In the genomic region with DNA sequence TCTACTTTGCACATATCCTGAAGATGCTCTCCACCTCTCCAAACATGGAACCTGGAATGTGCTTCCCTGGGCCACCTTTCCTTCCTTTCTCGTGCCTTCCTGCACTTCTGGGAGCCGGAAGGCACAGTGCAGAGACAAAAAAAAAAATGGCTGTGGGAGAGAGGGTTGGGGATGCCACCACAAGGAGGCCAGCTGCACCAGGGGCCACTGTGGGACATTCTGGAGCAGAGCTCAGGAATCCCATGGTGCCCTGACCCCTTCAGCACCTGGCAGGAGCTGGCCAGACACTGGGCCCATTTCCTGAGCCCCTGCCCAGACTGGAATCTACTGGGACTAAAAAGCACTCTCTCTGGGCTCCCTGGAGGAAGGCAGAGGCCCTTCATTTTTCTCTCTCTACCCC, we compare ENCODE assay signal across 3 cellular contexts.
TF ChIP-seq lines count a peak whose summit lies in the region.

No MANE protein-coding gene starts in this region.

TF ChIP-seq in A549, 52 proteins besides CTCF, POLR2A, EP300 and RAD21 (continued from another document):
- TF ChIP-seq REST (IDR thresholded peaks at IDR 0.05): no peak
- no peak for TF ChIP-seq RNF2 (IDR thresholded peaks at IDR 0.05; ENCODE audit: borderline replicate concordance, low read depth)
- TF ChIP-seq HOXB13 (CRISPR knock-in tag; IDR thresholded peaks at IDR 0.05; ENCODE audit: low read depth): no peak
- no peak for TF ChIP-seq POLR2AphosphoS2 (conservative IDR thresholded peaks at IDR 0.05; ENCODE audit: low read length)
- no peak for TF ChIP-seq CEBPB (IDR thresholded peaks at IDR 0.05)
- no peak for TF ChIP-seq HEYL (CRISPR knock-in tag; IDR thresholded peaks at IDR 0.05)
- TF ChIP-seq BHLHE40 (IDR thresholded peaks at IDR 0.05; ENCODE audit: low read depth, low read length): no peak
- no peak for TF ChIP-seq CBX2 (IDR thresholded peaks at IDR 0.05; ENCODE audit: borderline replicate concordance, low read depth)
- TF ChIP-seq, protein P1, sequence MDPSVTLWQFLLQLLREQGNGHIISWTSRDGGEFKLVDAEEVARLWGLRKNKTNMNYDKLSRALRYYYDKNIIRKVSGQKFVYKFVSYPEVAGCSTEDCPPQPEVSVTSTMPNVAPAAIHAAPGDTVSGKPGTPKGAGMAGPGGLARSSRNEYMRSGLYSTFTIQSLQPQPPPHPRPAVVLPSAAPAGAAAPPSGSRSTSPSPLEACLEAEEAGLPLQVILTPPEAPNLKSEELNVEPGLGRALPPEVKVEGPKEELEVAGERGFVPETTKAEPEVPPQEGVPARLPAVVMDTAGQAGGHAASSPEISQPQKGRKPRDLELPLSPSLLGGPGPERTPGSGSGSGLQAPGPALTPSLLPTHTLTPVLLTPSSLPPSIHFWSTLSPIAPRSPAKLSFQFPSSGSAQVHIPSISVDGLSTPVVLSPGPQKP (IDR thresholded peaks at IDR 0.05; ENCODE audit: low read depth, low read length): no peak
- no peak for TF ChIP-seq KDM1A (IDR thresholded peaks at IDR 0.05; ENCODE audit: low read depth)
- TF ChIP-seq TP53 (CRISPR knock-in tag; IDR thresholded peaks at IDR 0.05): no peak
- TF ChIP-seq, protein P2, sequence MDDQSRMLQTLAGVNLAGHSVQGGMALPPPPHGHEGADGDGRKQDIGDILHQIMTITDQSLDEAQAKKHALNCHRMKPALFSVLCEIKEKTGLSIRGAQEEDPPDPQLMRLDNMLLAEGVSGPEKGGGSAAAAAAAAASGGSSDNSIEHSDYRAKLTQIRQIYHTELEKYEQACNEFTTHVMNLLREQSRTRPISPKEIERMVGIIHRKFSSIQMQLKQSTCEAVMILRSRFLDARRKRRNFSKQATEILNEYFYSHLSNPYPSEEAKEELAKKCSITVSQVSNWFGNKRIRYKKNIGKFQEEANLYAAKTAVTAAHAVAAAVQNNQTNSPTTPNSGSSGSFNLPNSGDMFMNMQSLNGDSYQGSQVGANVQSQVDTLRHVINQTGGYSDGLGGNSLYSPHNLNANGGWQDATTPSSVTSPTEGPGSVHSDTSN (IDR thresholded peaks at IDR 0.05): no peak
- no peak for TF ChIP-seq NPAS2 (CRISPR knock-in tag; IDR thresholded peaks at IDR 0.05; ENCODE audit: borderline replicate concordance)

TF ChIP-seq in GM23338, 12 proteins besides CTCF, POLR2A, EP300 and RAD21 (continued from another document and continues in another):
- TF ChIP-seq ETS1 (IDR thresholded peaks at IDR 0.05): no peak
- no peak for TF ChIP-seq EZH2 (IDR thresholded peaks at IDR 0.05; ENCODE audit: low read depth, unreplicated experiment)
- TF ChIP-seq NANOG (IDR thresholded peaks at IDR 0.05; ENCODE audit: borderline replicate concordance): no peak
- no peak for TF ChIP-seq STAT1 (IDR thresholded peaks at IDR 0.05; ENCODE audit: unreplicated experiment)
- TF ChIP-seq ZNF462 (CRISPR knock-in tag; IDR thresholded peaks at IDR 0.05): no peak

TF ChIP-seq in WTC11, 78 proteins besides CTCF, POLR2A, EP300 and RAD21 (continued from another document):
- TF ChIP-seq, protein P3, sequence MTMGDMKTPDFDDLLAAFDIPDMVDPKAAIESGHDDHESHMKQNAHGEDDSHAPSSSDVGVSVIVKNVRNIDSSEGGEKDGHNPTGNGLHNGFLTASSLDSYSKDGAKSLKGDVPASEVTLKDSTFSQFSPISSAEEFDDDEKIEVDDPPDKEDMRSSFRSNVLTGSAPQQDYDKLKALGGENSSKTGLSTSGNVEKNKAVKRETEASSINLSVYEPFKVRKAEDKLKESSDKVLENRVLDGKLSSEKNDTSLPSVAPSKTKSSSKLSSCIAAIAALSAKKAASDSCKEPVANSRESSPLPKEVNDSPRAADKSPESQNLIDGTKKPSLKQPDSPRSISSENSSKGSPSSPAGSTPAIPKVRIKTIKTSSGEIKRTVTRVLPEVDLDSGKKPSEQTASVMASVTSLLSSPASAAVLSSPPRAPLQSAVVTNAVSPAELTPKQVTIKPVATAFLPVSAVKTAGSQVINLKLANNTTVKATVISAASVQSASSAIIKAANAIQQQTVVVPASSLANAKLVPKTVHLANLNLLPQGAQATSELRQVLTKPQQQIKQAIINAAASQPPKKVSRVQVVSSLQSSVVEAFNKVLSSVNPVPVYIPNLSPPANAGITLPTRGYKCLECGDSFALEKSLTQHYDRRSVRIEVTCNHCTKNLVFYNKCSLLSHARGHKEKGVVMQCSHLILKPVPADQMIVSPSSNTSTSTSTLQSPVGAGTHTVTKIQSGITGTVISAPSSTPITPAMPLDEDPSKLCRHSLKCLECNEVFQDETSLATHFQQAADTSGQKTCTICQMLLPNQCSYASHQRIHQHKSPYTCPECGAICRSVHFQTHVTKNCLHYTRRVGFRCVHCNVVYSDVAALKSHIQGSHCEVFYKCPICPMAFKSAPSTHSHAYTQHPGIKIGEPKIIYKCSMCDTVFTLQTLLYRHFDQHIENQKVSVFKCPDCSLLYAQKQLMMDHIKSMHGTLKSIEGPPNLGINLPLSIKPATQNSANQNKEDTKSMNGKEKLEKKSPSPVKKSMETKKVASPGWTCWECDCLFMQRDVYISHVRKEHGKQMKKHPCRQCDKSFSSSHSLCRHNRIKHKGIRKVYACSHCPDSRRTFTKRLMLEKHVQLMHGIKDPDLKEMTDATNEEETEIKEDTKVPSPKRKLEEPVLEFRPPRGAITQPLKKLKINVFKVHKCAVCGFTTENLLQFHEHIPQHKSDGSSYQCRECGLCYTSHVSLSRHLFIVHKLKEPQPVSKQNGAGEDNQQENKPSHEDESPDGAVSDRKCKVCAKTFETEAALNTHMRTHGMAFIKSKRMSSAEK (CRISPR knock-in tag; IDR thresholded peaks at IDR 0.05; ENCODE audit: borderline replicate concordance): no peak
- TF ChIP-seq PRDM15 (CRISPR knock-in tag; IDR thresholded peaks at IDR 0.05): no peak
- TF ChIP-seq CREB1 (CRISPR knock-in tag; IDR thresholded peaks at IDR 0.05): no peak
- TF ChIP-seq TEAD4 (CRISPR knock-in tag; IDR thresholded peaks at IDR 0.05): no peak
- no peak for TF ChIP-seq SP1 (CRISPR knock-in tag; conservative IDR thresholded peaks at IDR 0.05)
- no peak for TF ChIP-seq NFATC4 (CRISPR knock-in tag; IDR thresholded peaks at IDR 0.05)
- TF ChIP-seq, protein P4, sequence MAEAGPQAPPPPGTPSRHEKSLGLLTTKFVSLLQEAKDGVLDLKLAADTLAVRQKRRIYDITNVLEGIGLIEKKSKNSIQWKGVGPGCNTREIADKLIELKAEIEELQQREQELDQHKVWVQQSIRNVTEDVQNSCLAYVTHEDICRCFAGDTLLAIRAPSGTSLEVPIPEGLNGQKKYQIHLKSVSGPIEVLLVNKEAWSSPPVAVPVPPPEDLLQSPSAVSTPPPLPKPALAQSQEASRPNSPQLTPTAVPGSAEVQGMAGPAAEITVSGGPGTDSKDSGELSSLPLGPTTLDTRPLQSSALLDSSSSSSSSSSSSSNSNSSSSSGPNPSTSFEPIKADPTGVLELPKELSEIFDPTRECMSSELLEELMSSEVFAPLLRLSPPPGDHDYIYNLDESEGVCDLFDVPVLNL (CRISPR knock-in tag; IDR thresholded peaks at IDR 0.05; ENCODE audit: borderline replicate concordance, low read depth): no peak
- TF ChIP-seq, protein P5, sequence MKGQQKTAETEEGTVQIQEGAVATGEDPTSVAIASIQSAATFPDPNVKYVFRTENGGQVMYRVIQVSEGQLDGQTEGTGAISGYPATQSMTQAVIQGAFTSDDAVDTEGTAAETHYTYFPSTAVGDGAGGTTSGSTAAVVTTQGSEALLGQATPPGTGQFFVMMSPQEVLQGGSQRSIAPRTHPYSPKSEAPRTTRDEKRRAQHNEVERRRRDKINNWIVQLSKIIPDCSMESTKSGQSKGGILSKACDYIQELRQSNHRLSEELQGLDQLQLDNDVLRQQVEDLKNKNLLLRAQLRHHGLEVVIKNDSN (CRISPR knock-in tag; IDR thresholded peaks at IDR 0.05): no peak
- TF ChIP-seq IRF2 (CRISPR knock-in tag; IDR thresholded peaks at IDR 0.05; ENCODE audit: borderline replicate concordance, low read depth): no peak
- TF ChIP-seq, protein P6, sequence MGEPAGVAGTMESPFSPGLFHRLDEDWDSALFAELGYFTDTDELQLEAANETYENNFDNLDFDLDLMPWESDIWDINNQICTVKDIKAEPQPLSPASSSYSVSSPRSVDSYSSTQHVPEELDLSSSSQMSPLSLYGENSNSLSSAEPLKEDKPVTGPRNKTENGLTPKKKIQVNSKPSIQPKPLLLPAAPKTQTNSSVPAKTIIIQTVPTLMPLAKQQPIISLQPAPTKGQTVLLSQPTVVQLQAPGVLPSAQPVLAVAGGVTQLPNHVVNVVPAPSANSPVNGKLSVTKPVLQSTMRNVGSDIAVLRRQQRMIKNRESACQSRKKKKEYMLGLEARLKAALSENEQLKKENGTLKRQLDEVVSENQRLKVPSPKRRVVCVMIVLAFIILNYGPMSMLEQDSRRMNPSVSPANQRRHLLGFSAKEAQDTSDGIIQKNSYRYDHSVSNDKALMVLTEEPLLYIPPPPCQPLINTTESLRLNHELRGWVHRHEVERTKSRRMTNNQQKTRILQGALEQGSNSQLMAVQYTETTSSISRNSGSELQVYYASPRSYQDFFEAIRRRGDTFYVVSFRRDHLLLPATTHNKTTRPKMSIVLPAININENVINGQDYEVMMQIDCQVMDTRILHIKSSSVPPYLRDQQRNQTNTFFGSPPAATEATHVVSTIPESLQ (CRISPR knock-in tag; IDR thresholded peaks at IDR 0.05): no peak
- TF ChIP-seq ZNF317 (CRISPR knock-in tag; IDR thresholded peaks at IDR 0.05; ENCODE audit: borderline replicate concordance, low read depth): no peak
- TF ChIP-seq, protein P7, sequence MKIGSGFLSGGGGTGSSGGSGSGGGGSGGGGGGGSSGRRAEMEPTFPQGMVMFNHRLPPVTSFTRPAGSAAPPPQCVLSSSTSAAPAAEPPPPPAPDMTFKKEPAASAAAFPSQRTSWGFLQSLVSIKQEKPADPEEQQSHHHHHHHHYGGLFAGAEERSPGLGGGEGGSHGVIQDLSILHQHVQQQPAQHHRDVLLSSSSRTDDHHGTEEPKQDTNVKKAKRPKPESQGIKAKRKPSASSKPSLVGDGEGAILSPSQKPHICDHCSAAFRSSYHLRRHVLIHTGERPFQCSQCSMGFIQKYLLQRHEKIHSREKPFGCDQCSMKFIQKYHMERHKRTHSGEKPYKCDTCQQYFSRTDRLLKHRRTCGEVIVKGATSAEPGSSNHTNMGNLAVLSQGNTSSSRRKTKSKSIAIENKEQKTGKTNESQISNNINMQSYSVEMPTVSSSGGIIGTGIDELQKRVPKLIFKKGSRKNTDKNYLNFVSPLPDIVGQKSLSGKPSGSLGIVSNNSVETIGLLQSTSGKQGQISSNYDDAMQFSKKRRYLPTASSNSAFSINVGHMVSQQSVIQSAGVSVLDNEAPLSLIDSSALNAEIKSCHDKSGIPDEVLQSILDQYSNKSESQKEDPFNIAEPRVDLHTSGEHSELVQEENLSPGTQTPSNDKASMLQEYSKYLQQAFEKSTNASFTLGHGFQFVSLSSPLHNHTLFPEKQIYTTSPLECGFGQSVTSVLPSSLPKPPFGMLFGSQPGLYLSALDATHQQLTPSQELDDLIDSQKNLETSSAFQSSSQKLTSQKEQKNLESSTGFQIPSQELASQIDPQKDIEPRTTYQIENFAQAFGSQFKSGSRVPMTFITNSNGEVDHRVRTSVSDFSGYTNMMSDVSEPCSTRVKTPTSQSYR (CRISPR knock-in tag; IDR thresholded peaks at IDR 0.05): no peak
